Comparison of ENCODE assay signal across 9 cellular contexts in the genomic region with DNA sequence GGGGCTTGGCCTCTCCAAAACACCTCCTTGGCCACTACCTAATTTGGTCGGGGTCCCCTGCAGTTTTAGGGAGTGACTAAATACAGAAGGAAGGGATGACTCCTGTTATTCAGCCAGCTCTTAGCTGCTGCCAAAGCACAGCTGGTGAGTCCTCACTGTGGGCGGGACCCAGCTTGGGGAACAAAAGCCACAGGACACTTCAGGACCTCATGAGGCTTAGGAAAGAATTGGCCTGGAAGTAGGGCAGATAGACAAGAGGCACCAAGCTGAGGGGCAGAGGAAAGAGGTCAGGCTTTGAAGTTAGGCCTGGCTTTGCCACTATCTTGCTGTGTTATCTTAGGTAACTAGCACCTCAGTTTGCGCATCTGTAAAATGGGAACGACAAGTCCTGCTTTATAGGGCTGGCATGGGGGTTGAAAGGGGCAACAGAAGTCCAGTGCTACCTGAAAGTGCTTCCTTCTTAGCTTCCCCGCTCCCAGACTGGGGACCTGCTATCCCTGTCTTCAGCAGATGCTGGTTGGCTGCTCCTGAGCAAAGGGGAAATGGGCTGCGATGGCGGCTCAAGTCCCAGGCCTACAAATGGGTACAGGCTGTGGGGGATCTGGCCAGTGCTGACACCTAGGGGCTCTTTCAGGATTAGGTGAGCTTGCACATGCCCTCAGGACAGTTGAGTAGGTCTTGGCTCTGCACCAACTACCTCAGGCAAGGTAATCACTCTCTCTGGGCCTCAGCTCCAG. TPM values are rescaled to one million over a fixed set of nuclear protein-coding genes. Genes with fewer than 3 reads are reported as not detected.
DNase-seq lines count a peak whose midpoint lies in the region; ATAC-seq and TF ChIP-seq lines count a peak whose summit lies in the region.
"Had no signal": no experiment of that assay in that cellular context is flagged by ENCODE, and none has a peak within 500 bp of the region (broad histone marks: within the 10 kb centered on the region; RNA-seq: fewer than 3 reads in every experiment).

No MANE protein-coding gene starts in this region.

- H3K4me1 ChIP-seq in DND-41 (ENCODE audit: insufficient read depth, low read length) (peaks cover 39% of the 10 kb centered on the region), breast epithelium (peaks cover 4 to 7% of the 10 kb centered on the region in 2 donors), lung (ENCODE audit: control insufficient read depth in 2 of 2, insufficient read depth in 2 of 2, low read length in 2 of 2) (peaks cover 15% of the 10 kb centered on the region in 2 donors)
- H3K4me1 ChIP-seq in CD8-positive, alpha-beta memory T cell (ENCODE audit: insufficient read depth, low read length) = peaks cover 25% of the 10 kb centered on the region

- no peaks in the 10 kb centered on the region for H4K20me1 ChIP-seq in DND-41 (ENCODE audit: insufficient read depth, low read length)

- WGBS in lung, 2 donors = 79 to 81% methylated on average over 7 of the region's 7 CpGs

- no peak for ATAC-seq in DND-41 (ENCODE audit: insufficient read depth, low read depth)
- no peak for ATAC-seq in lung (ENCODE audit: insufficient read depth, low FRiP score)

- no peak for TF ChIP-seq POLR2A in breast epithelium (IDR thresholded peaks at IDR 0.05)

- H3K36me3 Mint-ChIP-seq in CD8-positive, alpha-beta memory T cell = peaks cover 0 to 4% (median 0%) of the 10 kb centered on the region in 3 donors

- intact Hi-C loops in breast epithelium (cut with DNase I; ENCODE audit: low total_unique reads) = no loop called here

- H3K4me3 Mint-ChIP-seq in CD8-positive, alpha-beta memory T cell = no peak overlapping the region

- no peak overlapping the region for H2AFZ ChIP-seq in DND-41 (ENCODE audit: low read depth, low read length)

- H3K36me3 ChIP-seq in DND-41 (ENCODE audit: insufficient read depth, low read length) = no peaks in the 10 kb centered on the region
- H3K36me3 ChIP-seq in breast epithelium = no peaks in the 10 kb centered on the region
- H3K36me3 ChIP-seq in lung (ENCODE audit: control insufficient read depth in 2 of 2, insufficient read depth in 2 of 2, low read length in 2 of 2) = no peaks in the 10 kb centered on the region
- H3K36me3 ChIP-seq in CD8-positive, alpha-beta memory T cell (ENCODE audit: insufficient read depth, low read length) = no peaks in the 10 kb centered on the region

- H3K9ac ChIP-seq in DND-41 (ENCODE audit: low read depth, low read length) = no peak overlapping the region

- POLR2A ChIA-PET in CD8-positive, alpha-beta memory T cell (lab: Charles Lee) = no interaction called here

- TF ChIP-seq CTCF in DND-41 (IDR thresholded peaks at IDR 0.05; ENCODE audit: borderline replicate concordance, extremely low read depth, low read length, poor library complexity, severe bottlenecking) (peak; percentile 18), HL-60 (IDR thresholded peaks at IDR 0.05; ENCODE audit: insufficient read depth, low read length) (no peak), breast epithelium (IDR thresholded peaks at IDR 0.05) (no peak), lung (IDR thresholded peaks at IDR 0.05; ENCODE audit: control extremely low read depth, extremely low read depth) (no peak)

- H3K27me3 ChIP-seq in DND-41 (ENCODE audit: insufficient read depth, low read length, poor library complexity) (no peaks in the 10 kb centered on the region), HL-60 (ENCODE audit: insufficient read depth, poor library complexity, severe bottlenecking) (no peaks in the 10 kb centered on the region), breast epithelium (no peaks in the 10 kb centered on the region), lung (ENCODE audit: control insufficient read depth, insufficient read depth) (no peaks in the 10 kb centered on the region)
- H3K27me3 ChIP-seq in CD8-positive, alpha-beta memory T cell (ENCODE audit: insufficient read depth, low read length, poor library complexity, severe bottlenecking) = no peaks in the 10 kb centered on the region

- no peak overlapping the region for H3K4me3 ChIP-seq in DND-41 (ENCODE audit: low read depth in 1 of 2, low read length in 2 of 2)
- no peak overlapping the region for H3K4me3 ChIP-seq in HL-60 (replicated peaks; ENCODE audit: insufficient read depth, low read length)
- no peak overlapping the region for H3K4me3 ChIP-seq in breast epithelium
- H3K4me3 ChIP-seq in lung = no peak overlapping the region
- no peak overlapping the region for H3K4me3 ChIP-seq in CD8-positive, alpha-beta memory T cell (ENCODE audit: low read length)

- DNase-seq in DND-41 (no peak), HL-60 (ENCODE audit: low read depth in 1 of 2, low spot score in 1 of 2) (peak in 1 of 2 experiments; percentile 56), breast epithelium (ENCODE audit: low spot score in 2 of 2) (peak in 1 of 2 donors; percentile 58), lung (ENCODE audit: low spot score) (peak; percentile 53), NOMO-1 treated with dmso at 0.1 percent for 144 hours (lab: John Stamatoyannopoulos, UW; ENCODE audit: unreplicated experiment) (no peak), NCI-H1694 (lab: John Stamatoyannopoulos, UW) (no peak), SKM-1 (lab: John Stamatoyannopoulos, UW; ENCODE audit: unreplicated experiment) (no peak)
- DNase-seq in CD8-positive, alpha-beta memory T cell = no peak
- DNase-seq: activated naive CD4-positive, alpha-beta T cell treated with anti-CD3 and anti-CD28 coated beads, Interleukin-2, amount 50 U/mL, for 16 hours had no signal

- H3K9me3 Mint-ChIP-seq in CD8-positive, alpha-beta memory T cell = no peaks in the 10 kb centered on the region

- H3K9me3 ChIP-seq in DND-41 (ENCODE audit: insufficient read depth, low read length, severe bottlenecking) (no peaks in the 10 kb centered on the region), breast epithelium (no peaks in the 10 kb centered on the region), lung (ENCODE audit: control insufficient read depth in 2 of 2, insufficient read depth in 1 of 2, low read length in 1 of 2) (no peaks in the 10 kb centered on the region)
- H3K9me3 ChIP-seq in CD8-positive, alpha-beta memory T cell (ENCODE audit: low read length) = no peaks in the 10 kb centered on the region

- H3K4me1 Mint-ChIP-seq in CD8-positive, alpha-beta memory T cell = peaks cover 28 to 29% (median 29%) of the 10 kb centered on the region in 3 donors

- H3K27ac ChIP-seq in DND-41 (ENCODE audit: low read length) = peak overlapping the region; percentile 4; the same call in 1 of the 2 replicates
- peak overlapping the region; percentile 11 for H3K27ac ChIP-seq in HL-60 (replicated peaks)
- peak overlapping the region; percentile 40 to 76 for H3K27ac ChIP-seq in breast epithelium
- H3K27ac ChIP-seq in lung (ENCODE audit: low read depth in 1 of 2, low read length in 1 of 2) = peak overlapping the region; percentile 48 to 76
- H3K27ac ChIP-seq in CD8-positive, alpha-beta memory T cell (ENCODE audit: low read depth, low read length) = no peak overlapping the region

- H3K27ac Mint-ChIP-seq in CD8-positive, alpha-beta memory T cell = peak overlapping the region in 4 of 8 donors; percentile 17 to 70 (median 46)

- H3K27me3 Mint-ChIP-seq in CD8-positive, alpha-beta memory T cell = peaks cover 0 to 1% of the 10 kb centered on the region in 2 donors

- CTCF ChIA-PET in CD8-positive, alpha-beta memory T cell (lab: Charles Lee) = interaction anchor here (0.6 to 2.0 kb wide), 5 partner anchors 9 to 99 kb away, joined by 3 to 6 read pairs (median 4); no protein-coding TSS in a partner anchor

- H3K79me2 ChIP-seq in DND-41 (ENCODE audit: insufficient read depth, low read length) = no peaks in the 10 kb centered on the region

- H3K4me2 ChIP-seq in DND-41 (ENCODE audit: insufficient read depth, low read length) = no peak overlapping the region

RNA-seq across cellular contexts. Expression of a gene that starts 15.7 kb away (rescaled TPM):
- 10 to 100 TPM; 18.7 to 50.6 (median 47.4) TPM for total RNA-seq in breast epithelium
- 100 to 1,000 TPM in 1 of 2 donors, 10 to 100 TPM in 1; 36.0 to 129 TPM for total RNA-seq in lung
- polyA plus RNA-seq in lung = 100 to 1,000 TPM; 110 to 383 TPM
- 10 to 100 TPM; 10.7 to 12.3 TPM for total RNA-seq in CD8-positive, alpha-beta memory T cell
- 161 TPM for polyA plus RNA-seq in CD8-positive, alpha-beta memory T cell

RNA-seq across cellular contexts. Expression of a gene that starts 21.3 kb away (rescaled TPM):
- total RNA-seq in breast epithelium (10 to 100 TPM; 22.1 to 46.9 (median 24.3) TPM), lung (100 to 1,000 TPM in 1 of 2 donors, 10 to 100 TPM in 1; 26.6 to 108 TPM)
- 100 to 1,000 TPM; 113 to 403 TPM for polyA plus RNA-seq in lung
- total RNA-seq in CD8-positive, alpha-beta memory T cell = 1 to 10 TPM; 1.6 to 1.8 TPM
- polyA plus RNA-seq in CD8-positive, alpha-beta memory T cell = 49.6 TPM

RNA-seq across cellular contexts. Expression of a gene that starts 52.4 kb away (rescaled TPM):
- total RNA-seq in breast epithelium (10 to 100 TPM; 10.7 to 17.1 (median 15.4) TPM), lung (10 to 100 TPM; 31.8 to 37.9 TPM)
- 10 to 100 TPM; 10.3 to 11.8 TPM for polyA plus RNA-seq in lung
- 10 to 100 TPM; 11.5 TPM for total RNA-seq in CD8-positive, alpha-beta memory T cell
- polyA plus RNA-seq in CD8-positive, alpha-beta memory T cell = 1.9 TPM

Comparison
In these comparisons a context has a peak if more than half of its experiments do, and no peak if none do; other contexts are left out.
1. RNA of a gene that starts 21.3 kb away (total RNA-seq): 26.6 to 108 TPM in lung and 22.1 to 46.9 TPM in breast epithelium; 1.6 to 1.8 TPM in CD8-positive, alpha-beta memory T cell; every median in the first group is over 4 times any median in the second.